In genomic region chr5:36653046-36653445, GRCh38 we compare ENCODE assay signal across 24 cellular contexts. TPM values are rescaled to one million over a fixed set of nuclear protein-coding genes. Genes with fewer than 3 reads are reported as not detected.
"Had no signal": no experiment of that assay in that cellular context is flagged by ENCODE, and none has a peak within 500 bp of the region (broad histone marks: within the 10 kb centered on the region; RNA-seq: fewer than 3 reads in every experiment).

No MANE protein-coding gene starts in this region.

- H3K4me3 Mint-ChIP-seq: activated CD4-positive, alpha-beta T cell treated with anti-CD3 and anti-CD28 coated beads, Interleukin-2, amount 10 ng/mL, durations not matched to agents 7 days and 5 days; activated CD8-positive, alpha-beta memory T cell treated with anti-CD3 and anti-CD28 coated beads, Interleukin-2, amount 10 ng/mL, durations not matched to agents 7 days and 5 days; activated CD8-positive, alpha-beta T cell treated with anti-CD3 and anti-CD28 coated beads for 36 hours; activated naive CD4-positive, alpha-beta T cell treated with anti-CD3 and anti-CD28 coated beads, Interleukin-2, amount 10 ng/mL, durations not matched to agents 7 days and 5 days; naive thymus-derived CD8-positive, alpha-beta T cell; stimulated activated effector memory CD8-positive, alpha-beta T cell treated with anti-CD3 and anti-CD28 coated beads, Interleukin-12 subunit alpha, Interleukin-12 subunit beta, amount 100 ng/mL, for 72 hours; stimulated activated naive CD8-positive, alpha-beta T cell treated with anti-CD3 and anti-CD28 coated beads, Interleukin-15, amount 100 ng/mL, for 72 hours had no signal

- H3K4me3 ChIP-seq: cardiac muscle cell, lung, skin epidermis, transverse colon, vagina had no signal

- H3K27me3 Mint-ChIP-seq: progenitor cell of endocrine pancreas had no signal

- H3K4me1 Mint-ChIP-seq: activated CD4-positive, alpha-beta T cell treated with anti-CD3 and anti-CD28 coated beads, Interleukin-2, amount 10 ng/mL, durations not matched to agents 7 days and 5 days; activated CD8-positive, alpha-beta memory T cell treated with anti-CD3 and anti-CD28 coated beads, Interleukin-2, amount 10 ng/mL, durations not matched to agents 7 days and 5 days; activated naive CD4-positive, alpha-beta T cell treated with anti-CD3 and anti-CD28 coated beads, Interleukin-2, amount 10 ng/mL, durations not matched to agents 7 days and 5 days; stimulated activated effector memory CD8-positive, alpha-beta T cell treated with anti-CD3 and anti-CD28 coated beads, Interleukin-12 subunit alpha, Interleukin-12 subunit beta, amount 100 ng/mL, for 72 hours; stimulated activated naive CD8-positive, alpha-beta T cell treated with anti-CD3 and anti-CD28 coated beads, Interleukin-15, amount 100 ng/mL, for 72 hours had no signal

- DNase-seq: activated CD4-positive, alpha-beta T cell treated with anti-CD3 and anti-CD28 coated beads, Interleukin-2, amount 10 ng/mL, durations not matched to agents 7 days and 5 days; activated CD8-positive, alpha-beta memory T cell treated with anti-CD3 and anti-CD28 coated beads, Interleukin-2, amount 10 ng/mL, durations not matched to agents 7 days and 5 days; activated CD8-positive, alpha-beta T cell treated with anti-CD3 and anti-CD28 coated beads for 36 hours; activated effector memory CD4-positive, alpha-beta T cell treated with anti-CD3 and anti-CD28 coated beads, Interleukin-2, amount 50 U/mL, for 16 hours; activated naive CD4-positive, alpha-beta T cell treated with anti-CD3 and anti-CD28 coated beads, Interleukin-2, amount 10 ng/mL, durations not matched to agents 7 days and 5 days; activated T-cell treated with anti-CD3 and anti-CD28 coated beads for 4 hours; amygdala; dermis blood vessel endothelial cell; effector memory CD4-positive, alpha-beta T cell; foreskin melanocyte; islet precursor cell; naive thymus-derived CD8-positive, alpha-beta T cell; stimulated activated CD4-positive, alpha-beta T cell treated with anti-CD3 and anti-CD28 coated beads, Interleukin-2, amount 100 ng/mL, for 24 hours; stimulated activated naive CD8-positive, alpha-beta T cell treated with anti-CD3 and anti-CD28 coated beads, Interleukin-15, amount 100 ng/mL, for 72 hours; SW 1271; T-helper 2 cell; transverse colon had no signal

- H3K9me3 Mint-ChIP-seq: activated CD4-positive, alpha-beta T cell treated with anti-CD3 and anti-CD28 coated beads, Interleukin-2, amount 10 ng/mL, durations not matched to agents 7 days and 5 days; activated CD8-positive, alpha-beta T cell treated with anti-CD3 and anti-CD28 coated beads for 36 hours; activated naive CD4-positive, alpha-beta T cell treated with anti-CD3 and anti-CD28 coated beads, Interleukin-2, amount 10 ng/mL, durations not matched to agents 7 days and 5 days; naive thymus-derived CD8-positive, alpha-beta T cell; stimulated activated effector memory CD8-positive, alpha-beta T cell treated with anti-CD3 and anti-CD28 coated beads, Interleukin-12 subunit alpha, Interleukin-12 subunit beta, amount 100 ng/mL, for 72 hours; stimulated activated naive CD8-positive, alpha-beta T cell treated with anti-CD3 and anti-CD28 coated beads, Interleukin-15, amount 100 ng/mL, for 72 hours had no signal

- H3K27me3 ChIP-seq: cardiac muscle cell, transverse colon, vagina had no signal

- H3K9me3 ChIP-seq: transverse colon, vagina had no signal

- H3K27ac ChIP-seq: transverse colon, vagina had no signal

- H3K36me3 ChIP-seq: cardiac muscle cell, transverse colon, vagina had no signal

- H3K36me3 Mint-ChIP-seq: activated CD8-positive, alpha-beta memory T cell treated with anti-CD3 and anti-CD28 coated beads, Interleukin-2, amount 10 ng/mL, durations not matched to agents 7 days and 5 days; activated naive CD4-positive, alpha-beta T cell treated with anti-CD3 and anti-CD28 coated beads, Interleukin-2, amount 10 ng/mL, durations not matched to agents 7 days and 5 days; naive thymus-derived CD8-positive, alpha-beta T cell; stimulated activated effector memory CD8-positive, alpha-beta T cell treated with anti-CD3 and anti-CD28 coated beads, Interleukin-12 subunit alpha, Interleukin-12 subunit beta, amount 100 ng/mL, for 72 hours had no signal

- H3K27ac Mint-ChIP-seq: activated CD4-positive, alpha-beta T cell treated with anti-CD3 and anti-CD28 coated beads, Interleukin-2, amount 10 ng/mL, durations not matched to agents 7 days and 5 days; activated CD8-positive, alpha-beta memory T cell treated with anti-CD3 and anti-CD28 coated beads, Interleukin-2, amount 10 ng/mL, durations not matched to agents 7 days and 5 days; activated CD8-positive, alpha-beta T cell treated with anti-CD3 and anti-CD28 coated beads for 36 hours; activated naive CD4-positive, alpha-beta T cell treated with anti-CD3 and anti-CD28 coated beads, Interleukin-2, amount 10 ng/mL, durations not matched to agents 7 days and 5 days; naive thymus-derived CD8-positive, alpha-beta T cell; progenitor cell of endocrine pancreas; stimulated activated effector memory CD8-positive, alpha-beta T cell treated with anti-CD3 and anti-CD28 coated beads, Interleukin-12 subunit alpha, Interleukin-12 subunit beta, amount 100 ng/mL, for 72 hours; stimulated activated naive CD8-positive, alpha-beta T cell treated with anti-CD3 and anti-CD28 coated beads, Interleukin-15, amount 100 ng/mL, for 72 hours had no signal

- ATAC-seq: activated CD4-positive, CD25-positive, alpha-beta regulatory T cell treated with anti-CD3 and anti-CD28 coated beads, Interleukin-2, amount 50 U/mL, for 24 hours; activated CD8-positive, alpha-beta memory T cell treated with anti-CD3 and anti-CD28 coated beads, Interleukin-2, amount 10 ng/mL, durations not matched to agents 7 days and 5 days; activated CD8-positive, alpha-beta T cell treated with anti-CD3 and anti-CD28 coated beads for 36 hours; naive thymus-derived CD8-positive, alpha-beta T cell; stimulated activated effector memory CD8-positive, alpha-beta T cell treated with anti-CD3 and anti-CD28 coated beads, Interleukin-12 subunit alpha, Interleukin-12 subunit beta, amount 100 ng/mL, for 72 hours; stimulated activated naive CD8-positive, alpha-beta T cell treated with anti-CD3 and anti-CD28 coated beads, Interleukin-15, amount 100 ng/mL, for 72 hours had no signal

RNA-seq across cellular contexts. Expression of gene SLC1A3, which starts 46.6 kb away (rescaled TPM):
- total RNA-seq: activated CD4-positive, alpha-beta T cell treated with anti-CD3 and anti-CD28 coated beads, Interleukin-2, amount 10 ng/mL, durations not matched to agents 7 days and 5 days; activated CD8-positive, alpha-beta memory T cell treated with anti-CD3 and anti-CD28 coated beads, Interleukin-2, amount 10 ng/mL, durations not matched to agents 7 days and 5 days; naive thymus-derived CD8-positive, alpha-beta T cell had no signal
- polyA plus RNA-seq: naive thymus-derived CD8-positive, alpha-beta T cell had no signal
